ENCODE assay signal across 16 cellular contexts in the genomic region with DNA sequence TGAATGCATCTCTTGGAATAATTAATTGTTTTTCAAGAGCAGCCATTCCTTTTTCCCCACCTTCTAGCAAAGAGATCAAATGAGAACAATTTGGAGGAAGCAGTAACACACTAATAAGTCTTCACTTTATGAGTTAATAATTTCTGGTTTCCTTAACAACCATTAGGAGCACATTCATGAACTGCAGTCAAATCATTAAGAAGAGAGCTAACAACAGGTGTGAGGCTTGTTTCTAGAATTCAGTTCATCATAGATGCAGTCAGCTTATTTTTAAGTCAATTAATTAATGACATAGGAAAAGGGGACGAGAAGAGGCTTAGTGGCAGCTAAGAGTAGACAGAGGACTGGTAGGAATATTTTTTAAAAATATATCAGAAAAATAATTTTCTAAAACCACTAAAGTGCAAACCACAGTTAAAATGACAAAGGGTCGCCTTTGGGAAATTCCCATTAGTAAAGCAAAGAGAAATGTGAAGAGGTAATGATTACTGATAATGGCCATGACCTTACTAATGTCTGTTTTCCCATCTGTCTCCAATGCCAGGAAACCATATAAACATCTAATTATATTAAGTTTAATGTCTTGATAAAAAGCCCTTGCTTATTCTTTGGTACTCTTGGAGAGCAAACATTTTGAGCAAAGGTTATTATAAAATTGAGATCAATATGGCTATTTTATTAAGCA.
DNase-seq lines count a peak whose midpoint lies in the region; ATAC-seq and TF ChIP-seq lines count a peak whose summit lies in the region.
"Had no signal": no experiment of that assay in that cellular context is flagged by ENCODE, and none has a peak within 500 bp of the region (broad histone marks: within the 10 kb centered on the region; RNA-seq: fewer than 3 reads in every experiment).

No MANE protein-coding gene starts in this region.

- no peak overlapping the region for H3K4me2 ChIP-seq in smooth muscle cell
- H3K4me2 ChIP-seq: BLaER1 had no signal

- DNase-seq in NCI-H748 treated with DMSO at 0.1 percent for 48 hours (lab: John Stamatoyannopoulos, UW), result peak; percentile 32
- no peak for DNase-seq in iPS-NIHi7 (ENCODE audit: extremely low spot score)
- DNase-seq in smooth muscle cell (lab: John Stamatoyannopoulos, UW; ENCODE audit: unreplicated experiment), result no peak
- DNase-seq: 8988T; CD8-positive, alpha-beta memory T cell; H7; NCI-H187; NCI-H446; RPMI8226; T-helper 9 cell had no signal

- no peaks in the 10 kb centered on the region for H3F3A ChIP-seq in smooth muscle cell (ENCODE audit: low read depth)

- H3K36me3 ChIP-seq in smooth muscle cell (ENCODE audit: low read depth), result no peaks in the 10 kb centered on the region
- H3K36me3 ChIP-seq: BLaER1 had no signal

- no peaks in the 10 kb centered on the region for H3K27me3 ChIP-seq in smooth muscle cell (ENCODE audit: low read depth)
- H3K27me3 ChIP-seq: BLaER1 had no signal

- H3K4me3 ChIP-seq in smooth muscle cell, result no peak overlapping the region
- H3K4me3 ChIP-seq: BLaER1 had no signal

- no peaks in the 10 kb centered on the region for H3K9me3 ChIP-seq in smooth muscle cell (replicated peaks; ENCODE audit: low read depth)
- H3K9me3 ChIP-seq: BLaER1 had no signal

- no peaks in the 10 kb centered on the region for H4K20me1 ChIP-seq in smooth muscle cell (ENCODE audit: low read depth)
- H4K20me1 ChIP-seq: BLaER1 had no signal

- WGBS in smooth muscle cell (ENCODE audit: low lambda C conversion rate), result 87% methylated on average over 2 of the region's 2 CpGs

- no peak overlapping the region for H3K9ac ChIP-seq in smooth muscle cell (ENCODE audit: low read depth)
- H3K9ac ChIP-seq: BLaER1 had no signal

- no peaks in the 10 kb centered on the region for H3K79me2 ChIP-seq in smooth muscle cell (ENCODE audit: low read depth)

- ATAC-seq in GM18508 (IDR thresholded peaks at IDR 0.05; ENCODE audit: insufficient read depth, unreplicated experiment) (peak; percentile 75), GM19463 (IDR thresholded peaks at IDR 0.05; ENCODE audit: unreplicated experiment) (peak; percentile 58), HG03095 (IDR thresholded peaks at IDR 0.05; ENCODE audit: unreplicated experiment) (peak; percentile 49), HG03039 (IDR thresholded peaks at IDR 0.05; ENCODE audit: unreplicated experiment) (no peak), HG02610 (IDR thresholded peaks at IDR 0.05; ENCODE audit: unreplicated experiment) (no peak)

- H3K27ac ChIP-seq in smooth muscle cell (ENCODE audit: low read depth), result no peak overlapping the region
- H3K27ac ChIP-seq: BLaER1 had no signal

- TF ChIP-seq CTCF in smooth muscle cell (IDR thresholded peaks at IDR 0.05; ENCODE audit: borderline replicate concordance, insufficient read depth, poor library complexity, severe bottlenecking), result no peak

- no peaks in the 10 kb centered on the region for H3K4me1 ChIP-seq in smooth muscle cell (ENCODE audit: low read depth)
- H3K4me1 ChIP-seq: BLaER1 had no signal

- H2AFZ ChIP-seq in smooth muscle cell (ENCODE audit: low read depth), result no peak overlapping the region

Comparison
In these comparisons a context has a peak if more than half of its experiments do, and no peak if none do; other contexts are left out.
1. ATAC-seq: peak in GM18508 (single experiment), GM19463 (single experiment) and HG03095 (single experiment); none in HG03039 (single experiment) and HG02610 (single experiment).